Comparison of ENCODE assay signal across 8 cellular contexts in the genomic region with DNA sequence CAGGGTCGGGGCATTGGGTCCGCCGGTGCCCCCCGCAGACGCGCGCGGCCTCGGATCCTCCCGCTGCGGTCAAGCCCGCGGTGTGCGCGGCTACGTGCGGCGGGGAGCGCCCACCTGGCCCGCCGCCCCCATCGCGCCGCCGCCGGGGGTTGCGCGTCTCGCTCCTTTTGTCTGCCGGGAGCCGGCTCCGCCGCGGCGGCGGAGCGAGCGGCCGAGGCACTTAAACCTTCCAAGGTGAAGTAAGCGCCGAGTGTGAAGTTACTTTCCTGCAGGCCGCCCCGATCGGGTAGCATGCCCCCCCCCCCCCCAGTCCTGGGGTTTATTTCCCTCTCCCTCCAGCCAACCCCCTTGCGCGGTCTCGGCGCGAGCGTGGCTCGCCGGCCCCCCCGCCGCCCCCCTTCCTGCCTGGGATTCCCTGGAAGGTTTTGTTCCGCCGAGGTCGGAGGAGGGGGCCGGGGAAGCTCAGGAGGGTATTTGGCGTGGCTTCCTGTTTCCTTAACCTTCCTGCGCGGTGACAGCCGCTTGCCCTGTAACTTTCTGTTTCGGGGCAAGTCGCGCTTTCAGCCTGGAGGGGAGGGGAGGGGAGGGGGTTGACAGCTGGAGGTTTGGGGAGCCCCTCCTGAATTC. TPM values are rescaled to one million over a fixed set of nuclear protein-coding genes. Genes with fewer than 3 reads are reported as not detected.
DNase-seq lines count a peak whose midpoint lies in the region; ATAC-seq, FAIRE-seq and TF ChIP-seq lines count a peak whose summit lies in the region.

No MANE protein-coding gene starts in this region.

- no peaks in the 10 kb centered on the region for H3K36me3 ChIP-seq in GM12878 (ENCODE audit: control insufficient read depth in 2 of 2, insufficient read depth in 2 of 2, low read length in 1 of 2)

- peak overlapping the region; percentile 83 for H3K9ac ChIP-seq in GM12878 (ENCODE audit: control insufficient read depth, insufficient read depth, low read length)

- peak overlapping the region; percentile 97 for H3K27ac ChIP-seq in GM12878 (ENCODE audit: control insufficient read depth, insufficient read depth)

- SMC1A ChIA-PET in GM12878 (lab: Charles Lee; ENCODE audit: uncharacterized antibody, unreplicated experiment) = interaction anchor here (1.0 to 4.2 kb wide), 8 partner anchors 13 to 951 kb away, joined by 3 to 73 read pairs (median 4); partner anchors contain the start of gene GSE1

- peaks cover 67% of the 10 kb centered on the region for H3K79me2 ChIP-seq in GM12878 (ENCODE audit: control insufficient read depth, insufficient read depth, low read length)

- peak; percentile 69 for FAIRE-seq in GM12878 (lab: Jason Lieb, UNC)

- POLR2A ChIA-PET in GM12878 (lab: Charles Lee) = interaction anchor here (0.6 to 4.2 kb wide), 4 partner anchors 13 to 358 kb away, joined by 3 to 53 read pairs (median 18); no protein-coding TSS in a partner anchor

- DNase-seq in ELR (ENCODE audit: low read depth) (peak; percentile 52), HPDE6-E6E7 (ENCODE audit: extremely low spot score) (peak; percentile 35), T-helper 1 cell (peak in 4 of 5 donors; percentile 23 to 64 (median 40)), GM12878 (ENCODE audit: low read depth, low spot score) (no peak), iris pigment epithelial cell (ENCODE audit: low read depth) (peak; percentile 18), globus pallidus (ENCODE audit: low spot score) (no peak)
- peak; percentile 56 to 64 for DNase-seq in stimulated activated CD4-positive, alpha-beta T cell treated with anti-CD3 and anti-CD28 coated beads, Interleukin-4, amount 100 ng/mL, for 4 hours

- in situ Hi-C loops in GM12878 (cut with MboI) = loop anchor here (10.0 to 25.0 kb wide), 2 partner anchors 448 to 944 kb away; partner anchors contain the start of gene COTL1

- H3K4me3 ChIP-seq in GM12878 = peak overlapping the region; percentile 95

- peaks cover 9% of the 10 kb centered on the region; the same call in 1 of the 2 replicates for H4K20me1 ChIP-seq in GM12878 (ENCODE audit: control insufficient read depth, insufficient read depth)

- TF ChIP-seq EP300 in GM12878 (IDR thresholded peaks at IDR 0.05; ENCODE audit: borderline replicate concordance in 1 of 2, control insufficient read depth in 1 of 2, low read depth in 2 of 2, low read length in 2 of 2) = 0 out of 4 replicates have a peak, but pooled peaks of 1 of the 2 experiments have one; percentile 13

- RAD21 ChIA-PET in GM12878 (lab: Charles Lee; ENCODE audit: unreplicated experiment) = interaction anchor here (0.6 to 4.5 kb wide), 11 partner anchors 12 to 353 kb away, joined by 3 to 85 read pairs (median 6); partner anchors contain the start of gene GSE1

- 2% methylated on average over 36 of the region's 65 CpGs for WGBS in GM12878 (ENCODE audit: insufficient coverage, insufficient replicate concordance, low lambda C conversion rate, missing lambda C conversion rate)

- no peak overlapping the region for H2AFZ ChIP-seq in GM12878 (ENCODE audit: control insufficient read depth, low read depth, low read length)

- intact Hi-C loops in GM12878 (cut with micrococcal nuclease; ENCODE audit: unreplicated experiment) = loop anchor here (5.0 to 10.0 kb wide), 2 partner anchors 112 to 201 kb away; no protein-coding TSS in a partner anchor

- H3K4me2 ChIP-seq in GM12878 (ENCODE audit: control insufficient read depth, insufficient read depth) = peak overlapping the region; percentile 82

- H3K9me3 ChIP-seq in GM12878 (replicated peaks; ENCODE audit: control insufficient read depth, insufficient read depth, low read length) = no peaks in the 10 kb centered on the region

- CTCF ChIA-PET in GM12878 (lab: Yijun Ruan, JAX) = interaction anchor here (0.6 to 5.1 kb wide), 11 partner anchors 12 to 136 kb away, joined by 3 to 52 read pairs (median 5); no protein-coding TSS in a partner anchor

- no peak for TF ChIP-seq RAD21 in GM12878 (IDR thresholded peaks at IDR 0.05; ENCODE audit: insufficient read depth, low read depth, low read length)

- peak; percentile 27 for ATAC-seq in GM12878
- ATAC-seq in HG02981 (IDR thresholded peaks at IDR 0.05; ENCODE audit: unreplicated experiment) = no peak

- no peak for TF ChIP-seq CTCF in GM12878 (IDR thresholded peaks at IDR 0.05 in 2 of 3, conservative IDR thresholded peaks at IDR 0.05 in 1 of 3; ENCODE audit: control insufficient read depth in 2 of 3, extremely low read depth in 1 of 3, insufficient read depth in 1 of 3, low read depth in 3 of 3, low read length in 3 of 3)

- no peak; the same call in none of the 2 replicates for TF ChIP-seq POLR2A in GM12878 (IDR thresholded peaks at IDR 0.05; ENCODE audit: low read depth, low read length)

- peaks cover 15% of the 10 kb centered on the region for H3K4me1 ChIP-seq in GM12878 (ENCODE audit: control insufficient read depth, insufficient read depth, low read length)

- no peaks in the 10 kb centered on the region for H3K27me3 ChIP-seq in GM12878 (replicated peaks in 1 of 2; ENCODE audit: control insufficient read depth in 2 of 2, insufficient read depth in 2 of 2, low read length in 1 of 2)

- BruUV-seq in GM12878 (replicated peaks; lab: Mats Ljungman, UMichigan) = no TSS peak

TF ChIP-seq in GM12878, 131 proteins besides CTCF, POLR2A, EP300 and RAD21 (continues in another document):
- peak; percentile 68 for TF ChIP-seq TBL1XR1 (IDR thresholded peaks at IDR 0.05; ENCODE audit: low read depth, low read length)
- TF ChIP-seq DPF2 (IDR thresholded peaks at IDR 0.05) = 0 out of 2 replicates have a peak, but pooled peaks have one; percentile 23
- peak; percentile 81 for TF ChIP-seq EED (IDR thresholded peaks at IDR 0.05; ENCODE audit: low read depth)
- no peak; the same call in 1 of the 2 replicates for TF ChIP-seq NKRF (conservative IDR thresholded peaks at IDR 0.05)
- 0 out of 2 replicates have a peak, but pooled peaks have one; percentile 19 for TF ChIP-seq POLR2AphosphoS2 (IDR thresholded peaks at IDR 0.05; ENCODE audit: low read depth, low read length)
- peak; percentile 64 to 77; a peak in 3 of 4 replicates for TF ChIP-seq IKZF2 (IDR thresholded peaks at IDR 0.05)
- 0 out of 4 replicates have a peak, but pooled peaks of 1 of the 2 experiments have one; percentile 7 for TF ChIP-seq BHLHE40 (IDR thresholded peaks at IDR 0.05; ENCODE audit: borderline replicate concordance in 1 of 2, low read depth in 2 of 2, low read length in 1 of 2)
- TF ChIP-seq FOXK2 (IDR thresholded peaks at IDR 0.05) = no peak
- TF ChIP-seq PML (IDR thresholded peaks at IDR 0.05; ENCODE audit: low read length) = no peak
- TF ChIP-seq MXI1 (IDR thresholded peaks at IDR 0.05; ENCODE audit: low read depth, low read length) = peak; percentile 71
- peak; percentile 62 for TF ChIP-seq GATAD2B (conservative IDR thresholded peaks at IDR 0.05; ENCODE audit: low read depth)
- TF ChIP-seq SUZ12 (IDR thresholded peaks at IDR 0.05; ENCODE audit: unreplicated experiment) = no peak
- TF ChIP-seq LARP7 (IDR thresholded peaks at IDR 0.05) = 0 out of 2 replicates have a peak, but pooled peaks have one; percentile 65
- TF ChIP-seq GABPA (IDR thresholded peaks at IDR 0.05; ENCODE audit: low read depth) = peak; percentile 52; the same call in 1 of the 2 replicates
- TF ChIP-seq ZNF622 (IDR thresholded peaks at IDR 0.05) = no peak
- no peak for TF ChIP-seq YBX1 (IDR thresholded peaks at IDR 0.05)
- TF ChIP-seq ZSCAN29 (IDR thresholded peaks at IDR 0.05) = 0 out of 2 replicates have a peak, but pooled peaks have one; percentile 31
- TF ChIP-seq, protein P1, sequence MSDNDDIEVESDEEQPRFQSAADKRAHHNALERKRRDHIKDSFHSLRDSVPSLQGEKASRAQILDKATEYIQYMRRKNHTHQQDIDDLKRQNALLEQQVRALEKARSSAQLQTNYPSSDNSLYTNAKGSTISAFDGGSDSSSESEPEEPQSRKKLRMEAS (IDR thresholded peaks at IDR 0.05; ENCODE audit: low read depth, low read length) = peak; percentile 53
- 0 out of 2 replicates have a peak, but pooled peaks have one; percentile 34 for TF ChIP-seq CREB1 (IDR thresholded peaks at IDR 0.05; ENCODE audit: low read depth)
- TF ChIP-seq IKZF1 (conservative IDR thresholded peaks at IDR 0.05) = peak; percentile 74
- TF ChIP-seq ZNF24 (IDR thresholded peaks at IDR 0.05) = no peak
- no peak for TF ChIP-seq SMC3 (IDR thresholded peaks at IDR 0.05; ENCODE audit: borderline replicate concordance, low read length)

RNA-seq across cellular contexts. Expression of gene GSE1, which starts 56.6 kb away (rescaled TPM):
- 259 and 283 TPM in 2 replicates for total RNA-seq in GM12878 (2013; cell fraction: nucleolus; rRNA removed)
- total RNA-seq in GM12878 (2014; rRNA removed) (19.1 and 19.2 TPM in 2 replicates), GM12878 (2014; rRNA removed; fragmentation: Illumina TruSeq; extraction: Trizol) (11.9 and 12.3 TPM in 2 replicates), GM12878 (2021) (49.8 and 58.7 TPM in 2 replicates)
- polyA plus RNA-seq in GM12878 (2011; ENCODE audit: low read depth) = 11.7 TPM
- polyA plus RNA-seq in GM12878 (2011; rRNA removed) (16.1 and 19.8 TPM in 2 replicates), GM12878 (2014; fragmentation: Illumina TruSeq; extraction: Trizol) (27.1 and 31.1 TPM in 2 replicates), GM12878 (2014; fragmentation: Nextera tagmentation; extraction: Ambion mirVana) (1 to 10 TPM; 4.6 to 5.1 TPM), GM12878 (2014; rRNA removed) (26.8 and 28.1 TPM in 2 replicates), GM12878 (2016; fragmentation: Nextera tagmentation; extraction: Ambion mirVana) (10 to 100 TPM; 14.6 to 17.3 TPM)
- polyA plus RNA-seq in GM12878 (2011; cell fraction: cytosol; rRNA removed) = 15.1 and 20.5 TPM in 2 replicates
- 112 and 143 TPM in 2 replicates for polyA plus RNA-seq in GM12878 (2011; cell fraction: nucleus; rRNA removed)
- polyA plus RNA-seq in GM12878 (2012) = 23.5 and 23.9 TPM in 2 replicates
- 22.6 and 35.7 TPM in 2 replicates for polyA minus RNA-seq in GM12878 (2011; rRNA and poly(A)+ RNA removed)
- polyA minus RNA-seq in GM12878 (2011; cell fraction: cytosol; rRNA and poly(A)+ RNA removed) = 19.0 and 21.0 TPM in 2 replicates
- 33.7 and 54.0 TPM in 2 replicates for polyA minus RNA-seq in GM12878 (2011; cell fraction: nucleus; rRNA and poly(A)+ RNA removed)

Comparison
In these comparisons a context has a peak if more than half of its experiments do, and no peak if none do; other contexts are left out.
1. DNase-seq: peak in ELR (single experiment), HPDE6-E6E7 (single experiment), T-helper 1 cell (4 of 5), iris pigment epithelial cell (single experiment) and stimulated activated CD4-positive, alpha-beta T cell treated with anti-CD3 and anti-CD28 coated beads, Interleukin-4, amount 100 ng/mL, for 4 hours (2 of 2); none in GM12878 (single experiment) and globus pallidus (single experiment).